Comparison of ENCODE assay signal across 10 cellular contexts in genomic region chr17:50199211-50199633, GRCh38. TPM values are rescaled to one million over a fixed set of nuclear protein-coding genes. Genes with fewer than 3 reads are reported as not detected.
DNase-seq lines count a peak whose midpoint lies in the region; ATAC-seq and TF ChIP-seq lines count a peak whose summit lies in the region.
"Had no signal": no experiment of that assay in that cellular context is flagged by ENCODE, and none has a peak within 500 bp of the region (broad histone marks: within the 10 kb centered on the region; RNA-seq: fewer than 3 reads in every experiment).

No MANE protein-coding gene starts in this region.

- H4K20me1 ChIP-seq in SK-N-SH (ENCODE audit: insufficient read depth) = peaks cover 71% of the 10 kb centered on the region

- no peaks in the 10 kb centered on the region for H3K9me3 Mint-ChIP-seq in chondrocyte (ENCODE audit: low read depth)
- H3K9me3 Mint-ChIP-seq in type B pancreatic cell = no peaks in the 10 kb centered on the region
- H3K9me3 Mint-ChIP-seq: activated T-cell treated with anti-CD3 and anti-CD28 coated beads, Interleukin-2, amount 50 U/mL, for 24 hours had no signal

- H3K36me3 Mint-ChIP-seq in chondrocyte (ENCODE audit: low read depth) (peaks cover 59% of the 10 kb centered on the region), type B pancreatic cell (no peaks in the 10 kb centered on the region)

- no peaks in the 10 kb centered on the region for H3K27me3 ChIP-seq in SK-N-SH (ENCODE audit: insufficient read depth)

- no peak for TF ChIP-seq CTCF in SK-N-SH (IDR thresholded peaks at IDR 0.05)
- TF ChIP-seq CTCF in chondrocyte (IDR thresholded peaks at IDR 0.05) = no peak
- no peak for TF ChIP-seq CTCF in type B pancreatic cell (conservative IDR thresholded peaks at IDR 0.05)

- POLR2A ChIA-PET in SK-N-SH (lab: Yijun Ruan, JAX) = no interaction called here

- DNase-seq in SK-N-SH = no peak
- DNase-seq in chondrocyte (ENCODE audit: low spot score) = peak; percentile 93
- DNase-seq in type B pancreatic cell (ENCODE audit: extremely low spot score, unreplicated experiment) = no peak
- DNase-seq in Kasumi-1 (lab: John Stamatoyannopoulos, UW) = no peak
- DNase-seq: activated T-cell treated with anti-CD3 and anti-CD28 coated beads, Interleukin-2, amount 50 U/mL, for 24 hours had no signal

- no peak for TF ChIP-seq EP300 in SK-N-SH (IDR thresholded peaks at IDR 0.05; ENCODE audit: borderline replicate concordance in 1 of 2, low read depth in 1 of 2, low read length in 1 of 2)

- H3K27ac ChIP-seq in SK-N-SH (ENCODE audit: low read depth in 2 of 2, low read length in 1 of 2) (peak overlapping the region; percentile 85 to 100; a peak in 3 of 4 replicates), mesodermal cell (ENCODE audit: low read depth, low read length, severe bottlenecking) (peak overlapping the region; percentile 81)

- H3K9ac ChIP-seq in SK-N-SH = peak overlapping the region; percentile 99

- H3K27me3 Mint-ChIP-seq in chondrocyte (ENCODE audit: low read depth) (no peaks in the 10 kb centered on the region), type B pancreatic cell (peaks cover 37% of the 10 kb centered on the region)

- peaks cover 29 to 52% of the 10 kb centered on the region in 2 experiments; a peak in 3 of 4 replicates for H3K4me1 ChIP-seq in SK-N-SH (ENCODE audit: control insufficient read depth in 1 of 2, insufficient read depth in 2 of 2, low read depth in 1 of 2, low read length in 1 of 2)
- H3K4me1 ChIP-seq in mesodermal cell (ENCODE audit: control insufficient read depth, insufficient read depth, low read length, poor library complexity, severe bottlenecking) = peaks cover 32% of the 10 kb centered on the region

- CTCF ChIA-PET in SK-N-SH (lab: Yijun Ruan, JAX) = interaction anchor here (1.1 to 25.6 kb wide), 18 partner anchors 8 to 307 kb away, joined by 4 to 2150 read pairs (median 20); partner anchors contain the start of genes SGCA, TMEM92 and XYLT2

- peaks cover 52 to 55% of the 10 kb centered on the region in 2 experiments for H3K36me3 ChIP-seq in SK-N-SH (replicated peaks in 1 of 2; ENCODE audit: control insufficient read depth in 1 of 2, insufficient read depth in 2 of 2, low read length in 1 of 2)
- peaks cover 53% of the 10 kb centered on the region for H3K36me3 ChIP-seq in mesodermal cell (ENCODE audit: control insufficient read depth, insufficient read depth, low read length)

- H3K4me3 Mint-ChIP-seq in chondrocyte (ENCODE audit: unreplicated experiment) (peak overlapping the region; percentile 99), type B pancreatic cell (peak overlapping the region; percentile 82)

- H3K4me3 ChIP-seq in SK-N-SH (ENCODE audit: low read depth in 2 of 2, low read length in 1 of 2) (peak overlapping the region; percentile 74 to 96), mesodermal cell (ENCODE audit: extremely low read depth, insufficient read depth, low read length, poor library complexity, severe bottlenecking) (peak overlapping the region; percentile 80)

- peak overlapping the region; percentile 89 for H3K4me2 ChIP-seq in SK-N-SH

- no peaks in the 10 kb centered on the region for H3K9me2 ChIP-seq in SK-N-SH

- H2AFZ ChIP-seq in SK-N-SH (ENCODE audit: low read depth) = no peak overlapping the region

- 80% methylated on average over 24 of the region's 25 CpGs for WGBS in SK-N-SH (ENCODE audit: low lambda C conversion rate)
- WGBS in mesodermal cell (ENCODE audit: insufficient coverage in 2 of 2), 2 experiments = 52 to 64% methylated on average over 14 to 16 of the region's 25 CpGs

- no peaks in the 10 kb centered on the region for H3K9me3 ChIP-seq in SK-N-SH
- H3K9me3 ChIP-seq in mesodermal cell (ENCODE audit: control insufficient read depth, low read length) = no peaks in the 10 kb centered on the region

- H3K79me2 ChIP-seq in SK-N-SH (ENCODE audit: insufficient read depth) = peaks cover 93% of the 10 kb centered on the region

- peaks cover 73% of the 10 kb centered on the region for H3K4me1 Mint-ChIP-seq in chondrocyte (ENCODE audit: low read depth)
- peaks cover 20% of the 10 kb centered on the region for H3K4me1 Mint-ChIP-seq in type B pancreatic cell (ENCODE audit: unreplicated experiment)

- H3K27ac Mint-ChIP-seq in chondrocyte (ENCODE audit: unreplicated experiment) = peak overlapping the region; percentile 95
- H3K27ac Mint-ChIP-seq in type B pancreatic cell = peak overlapping the region; percentile 84
- H3K27ac Mint-ChIP-seq: activated T-cell treated with anti-CD3 and anti-CD28 coated beads, Interleukin-2, amount 50 U/mL, for 24 hours had no signal

- TF ChIP-seq RAD21 in SK-N-SH (IDR thresholded peaks at IDR 0.05; ENCODE audit: low read length) = no peak

- peaks cover 69% of the 10 kb centered on the region for H3F3A ChIP-seq in SK-N-SH (replicated peaks; ENCODE audit: insufficient read depth)

- ATAC-seq in SK-N-SH treated with all-trans-retinoic acid at 6 μM for 48 hours (no peak), HG03175 (IDR thresholded peaks at IDR 0.05; ENCODE audit: unreplicated experiment) (no peak), GM19395 (IDR thresholded peaks at IDR 0.05; ENCODE audit: unreplicated experiment) (no peak)

TF ChIP-seq in SK-N-SH, 30 proteins besides CTCF, POLR2A, EP300 and RAD21:
- TF ChIP-seq RFX5 (IDR thresholded peaks at IDR 0.05; ENCODE audit: low read length) (no peak), PBX3 (IDR thresholded peaks at IDR 0.05) (no peak), YY1 (IDR thresholded peaks at IDR 0.05; ENCODE audit: low read depth) (no peak)

TF ChIP-seq in SK-N-SH treated with all-trans-retinoic acid at 6 μM for 48 hours, 23 proteins besides CTCF, POLR2A, EP300 and RAD21:
- TF ChIP-seq PATZ1 (CRISPR knock-in tag; IDR thresholded peaks at IDR 0.05; ENCODE audit: borderline replicate concordance) (no peak), CSDC2 (CRISPR knock-in tag; IDR thresholded peaks at IDR 0.05) (no peak), TSHZ2 (CRISPR knock-in tag; IDR thresholded peaks at IDR 0.05) (no peak), BACH2 (CRISPR knock-in tag; IDR thresholded peaks at IDR 0.05; ENCODE audit: borderline replicate concordance) (no peak)

RNA-seq across cellular contexts. Expression of gene COL1A1, which starts 2.2 kb away (rescaled TPM):
- polyA plus RNA-seq in SK-N-SH (2012; rRNA removed) = 265 and 1,461 TPM in 2 replicates
- 757 and 1,045 TPM in 2 replicates for polyA plus RNA-seq in SK-N-SH (2012; cell fraction: cytosol; rRNA removed)
- 2,732 and 4,628 TPM in 2 replicates for polyA plus RNA-seq in SK-N-SH (2012; cell fraction: nucleus; rRNA removed)
- total RNA-seq in chondrocyte = 34,852 to 36,120 TPM (median 35,333 TPM) in 3 replicates
- 852 TPM for polyA plus RNA-seq in mesodermal cell (2013, experiment 1 of 2)
- polyA plus RNA-seq in mesodermal cell (2013, experiment 2 of 2) = 735 TPM
- 31.0 and 201 TPM in 2 replicates for total RNA-seq in type B pancreatic cell (ENCODE audit: low replicate concordance)

RNA-seq across cellular contexts. Expression of gene SGCA, which starts 33.4 kb away (rescaled TPM):
- polyA plus RNA-seq in SK-N-SH (2012; rRNA removed) = 0.29 TPM in 1 of 2 replicates, not detected in the other
- polyA plus RNA-seq in SK-N-SH (2012; cell fraction: cytosol; rRNA removed) = 0.04 and 0.07 TPM in 2 replicates
- 0.11 and 0.15 TPM in 2 replicates for polyA plus RNA-seq in SK-N-SH (2012; cell fraction: nucleus; rRNA removed)
- total RNA-seq in chondrocyte = 0.85 to 5.5 TPM (median 1.3 TPM) in 3 replicates
- 2.4 TPM for polyA plus RNA-seq in mesodermal cell (2013, experiment 1 of 2)
- 1.3 TPM for polyA plus RNA-seq in mesodermal cell (2013, experiment 2 of 2)
- 0.72 TPM in 1 of 2 replicates, not detected in the other for total RNA-seq in type B pancreatic cell (ENCODE audit: low replicate concordance)
- total RNA-seq: SK-MEL-5 had no signal

RNA-seq across cellular contexts. Expression of gene PPP1R9B, which starts 48.7 kb away (rescaled TPM):
- 26.9 and 35.2 TPM in 2 replicates for polyA plus RNA-seq in SK-N-SH (2012; rRNA removed)
- polyA plus RNA-seq in SK-N-SH (2012; cell fraction: cytosol; rRNA removed) = 19.8 and 24.9 TPM in 2 replicates
- polyA plus RNA-seq in SK-N-SH (2012; cell fraction: nucleus; rRNA removed) = 65.0 and 65.1 TPM in 2 replicates
- total RNA-seq in chondrocyte = 75.4 to 84.2 TPM (median 79.3 TPM) in 3 replicates
- 45.5 TPM for polyA plus RNA-seq in mesodermal cell (2013, experiment 1 of 2)
- polyA plus RNA-seq in mesodermal cell (2013, experiment 2 of 2) = 36.7 TPM
- 45.6 and 51.5 TPM in 2 replicates for total RNA-seq in type B pancreatic cell (ENCODE audit: low replicate concordance)

Comparison
In these comparisons a context has a peak if more than half of its experiments do, and no peak if none do; other contexts are left out.
1. RNA of gene COL1A1, which starts 2.2 kb away (total RNA-seq): 34,852 to 36,120 TPM in chondrocyte; 31.0 to 201 TPM in type B pancreatic cell; every median in the first group is over 100 times any median in the second.